Comparison of ENCODE assay signal across 18 cellular contexts in genomic region chr16:3085868-3086595, GRCh38. TPM values are rescaled to one million over a fixed set of nuclear protein-coding genes. Genes with fewer than 3 reads are reported as not detected.
DNase-seq lines count a peak whose midpoint lies in the region; ATAC-seq and TF ChIP-seq lines count a peak whose summit lies in the region.
"Had no signal": no experiment of that assay in that cellular context is flagged by ENCODE, and none has a peak within 500 bp of the region (broad histone marks: within the 10 kb centered on the region; RNA-seq: fewer than 3 reads in every experiment).

No MANE protein-coding gene starts in this region.

- H3K4me3 ChIP-seq in left lung (peak overlapping the region; percentile 19 to 49), skin epidermis (peak overlapping the region in 5 of 7 experiments; percentile 11 to 26 (median 17))
- H3K4me3 ChIP-seq: mucosa of descending colon, PC-9 had no signal

- TF ChIP-seq CTCF in left lung (IDR thresholded peaks at IDR 0.05) = no peak

- H3K36me3 Mint-ChIP-seq in activated CD8-positive, alpha-beta memory T cell treated with anti-CD3 and anti-CD28 coated beads, Interleukin-2, amount 10 ng/mL, durations not matched to agents 7 days and 5 days = peaks cover 12% of the 10 kb centered on the region
- peaks cover 26% of the 10 kb centered on the region for H3K36me3 Mint-ChIP-seq in T-helper 2 cell treated with Interferon-gamma antibody and Interleukin-4, amounts not matched to agents 5 μg/mL and 100 μg/mL, for 36 hours (ENCODE audit: low read depth)

- peak overlapping the region; percentile 49 to 79 for H3K27ac ChIP-seq in left lung
- peak overlapping the region in 18 of 21 experiments; percentile 25 to 89 (median 66) for H3K27ac ChIP-seq in skin epidermis
- H3K27ac ChIP-seq: PC-9 had no signal

- H3K27ac Mint-ChIP-seq in activated CD8-positive, alpha-beta memory T cell treated with anti-CD3 and anti-CD28 coated beads, Interleukin-2, amount 10 ng/mL, durations not matched to agents 7 days and 5 days = peak overlapping the region; percentile 2
- peak overlapping the region; percentile 83 for H3K27ac Mint-ChIP-seq in T-helper 2 cell treated with Interferon-gamma antibody and Interleukin-4, amounts not matched to agents 5 μg/mL and 100 μg/mL, for 36 hours

- no peak for DNase-seq in activated CD8-positive, alpha-beta memory T cell treated with anti-CD3 and anti-CD28 coated beads, Interleukin-2, amount 10 ng/mL, durations not matched to agents 7 days and 5 days
- DNase-seq in activated CD8-positive, alpha-beta memory T cell treated with anti-CD3 and anti-CD28 coated beads for 24 hours = no peak
- DNase-seq in T-helper 2 cell treated with Interferon-gamma antibody and Interleukin-4, amounts not matched to agents 5 μg/mL and 100 μg/mL, for 36 hours (ENCODE audit: low spot score) = no peak
- DNase-seq in left lung (no peak), occipital lobe (lab: John Stamatoyannopoulos, UW) (no peak), NCI-H2171 (lab: John Stamatoyannopoulos, UW) (no peak)
- DNase-seq: activated effector memory CD4-positive, alpha-beta T cell treated with Interleukin-2 at 50 U/mL for 16 hours; effector CD4-positive, alpha-beta T cell; MM.1S; NCI-H2029; NCI-H526; PC-9; stimulated activated CD4-positive, alpha-beta T cell treated with anti-CD3 and anti-CD28 coated beads, Interleukin-4, amount 100 ng/mL, for 4 hours had no signal

- ATAC-seq in activated CD8-positive, alpha-beta memory T cell treated with anti-CD3 and anti-CD28 coated beads, Interleukin-2, amount 10 ng/mL, durations not matched to agents 7 days and 5 days = no peak
- ATAC-seq in left lung (no peak), HG03442 (IDR thresholded peaks at IDR 0.05; ENCODE audit: unreplicated experiment) (no peak)

- H3K27me3 ChIP-seq in left lung = no peaks in the 10 kb centered on the region

- no peaks in the 10 kb centered on the region for H3K9me3 Mint-ChIP-seq in activated CD8-positive, alpha-beta memory T cell treated with anti-CD3 and anti-CD28 coated beads, Interleukin-2, amount 10 ng/mL, durations not matched to agents 7 days and 5 days (ENCODE audit: low read depth)
- H3K9me3 Mint-ChIP-seq in T-helper 2 cell treated with Interferon-gamma antibody and Interleukin-4, amounts not matched to agents 5 μg/mL and 100 μg/mL, for 36 hours = peaks cover under 1% of the 10 kb centered on the region

- no peaks in the 10 kb centered on the region for H3K27me3 Mint-ChIP-seq in activated CD8-positive, alpha-beta memory T cell treated with anti-CD3 and anti-CD28 coated beads, Interleukin-2, amount 10 ng/mL, durations not matched to agents 7 days and 5 days
- H3K27me3 Mint-ChIP-seq in T-helper 2 cell treated with Interferon-gamma antibody and Interleukin-4, amounts not matched to agents 5 μg/mL and 100 μg/mL, for 36 hours (ENCODE audit: low read depth) = no peaks in the 10 kb centered on the region

- intact Hi-C loops in left lung (cut with DNase I) = no loop called here

- H3K4me1 ChIP-seq in left lung = peaks cover 7 to 35% of the 10 kb centered on the region in 2 donors

- CTCF ChIA-PET in activated CD8-positive, alpha-beta memory T cell treated with anti-CD3 and anti-CD28 coated beads, Interleukin-2, amount 10 ng/mL, durations not matched to agents 7 days and 5 days (lab: Charles Lee) = interaction anchor here (1.5 kb wide), 1 partner anchor 10 kb away, joined by 6 read pairs; no protein-coding TSS in a partner anchor

- no peaks in the 10 kb centered on the region for H3K9me3 ChIP-seq in left lung
- H3K9me3 ChIP-seq: mucosa of descending colon had no signal

- H3K4me3 Mint-ChIP-seq in activated CD8-positive, alpha-beta memory T cell treated with anti-CD3 and anti-CD28 coated beads, Interleukin-2, amount 10 ng/mL, durations not matched to agents 7 days and 5 days = no peak overlapping the region
- H3K4me3 Mint-ChIP-seq in T-helper 2 cell treated with Interferon-gamma antibody and Interleukin-4, amounts not matched to agents 5 μg/mL and 100 μg/mL, for 36 hours = peak overlapping the region; percentile 73

- H3K36me3 ChIP-seq in left lung = no peaks in the 10 kb centered on the region

- peaks cover 36% of the 10 kb centered on the region for H3K4me1 Mint-ChIP-seq in activated CD8-positive, alpha-beta memory T cell treated with anti-CD3 and anti-CD28 coated beads, Interleukin-2, amount 10 ng/mL, durations not matched to agents 7 days and 5 days
- H3K4me1 Mint-ChIP-seq in T-helper 2 cell treated with Interferon-gamma antibody and Interleukin-4, amounts not matched to agents 5 μg/mL and 100 μg/mL, for 36 hours (ENCODE audit: low read depth) = peaks cover 39% of the 10 kb centered on the region

RNA-seq across cellular contexts. Expression of gene ZSCAN10, which starts 13.1 kb away (rescaled TPM):
- total RNA-seq in activated CD8-positive, alpha-beta memory T cell treated with anti-CD3 and anti-CD28 coated beads, Interleukin-2, amount 10 ng/mL, durations not matched to agents 7 days and 5 days = under 1 TPM; 0.21 to 0.23 TPM
- total RNA-seq in left lung (not detected), occipital lobe (not detected)
- total RNA-seq: fibroblast of villous mesenchyme, mucosa of descending colon, PC-9, renal cortical epithelial cell had no signal

RNA-seq across cellular contexts. Expression of gene IL32, which starts 20.6 kb away (rescaled TPM):
- 1,000 to 10,000 TPM; 2,870 to 3,468 TPM for total RNA-seq in activated CD8-positive, alpha-beta memory T cell treated with anti-CD3 and anti-CD28 coated beads, Interleukin-2, amount 10 ng/mL, durations not matched to agents 7 days and 5 days
- total RNA-seq in left lung (100 to 1,000 TPM; 132 to 310 TPM), occipital lobe (1.1 TPM)

RNA-seq across cellular contexts. Expression of gene ZNF205, which starts 26.4 kb away (rescaled TPM):
- total RNA-seq in activated CD8-positive, alpha-beta memory T cell treated with anti-CD3 and anti-CD28 coated beads, Interleukin-2, amount 10 ng/mL, durations not matched to agents 7 days and 5 days = not detected
- total RNA-seq in left lung (10 to 100 TPM in 1 of 2 donors, 1 to 10 TPM in 1; 9.7 to 11.8 TPM), occipital lobe (18.9 TPM)

RNA-seq across cellular contexts. Expression of gene MMP25, which starts 39.7 kb away (rescaled TPM):
- 10 to 100 TPM; 34.0 to 88.3 TPM for total RNA-seq in activated CD8-positive, alpha-beta memory T cell treated with anti-CD3 and anti-CD28 coated beads, Interleukin-2, amount 10 ng/mL, durations not matched to agents 7 days and 5 days
- total RNA-seq in left lung (10 to 100 TPM in 1 of 2 donors, 1 to 10 TPM in 1; 2.4 to 91.9 TPM), occipital lobe (0.62 TPM)

RNA-seq across cellular contexts. Expression of gene ZNF213, which starts 48.8 kb away (rescaled TPM):
- total RNA-seq in activated CD8-positive, alpha-beta memory T cell treated with anti-CD3 and anti-CD28 coated beads, Interleukin-2, amount 10 ng/mL, durations not matched to agents 7 days and 5 days = 10 to 100 TPM; 10.6 to 12.3 TPM
- total RNA-seq in left lung = 10 to 100 TPM in 1 of 2 donors, 1 to 10 TPM in 1; 8.4 to 12.0 TPM
- 8.3 TPM for total RNA-seq in occipital lobe

Comparison
In these comparisons a context has a peak if more than half of its experiments do, and no peak if none do; other contexts are left out.
1. RNA of gene IL32, which starts 20.6 kb away (total RNA-seq): 2,870 to 3,468 TPM in activated CD8-positive, alpha-beta memory T cell treated with anti-CD3 and anti-CD28 coated beads, Interleukin-2, amount 10 ng/mL, durations not matched to agents 7 days and 5 days and 132 to 310 TPM in left lung; 1.1 TPM in occipital lobe (single experiment); every median in the first group is over 10 times any median in the second.
2. RNA of gene ZNF205, which starts 26.4 kb away (total RNA-seq): 18.9 TPM in occipital lobe (single experiment) and 9.7 to 11.8 TPM in left lung; not detected in activated CD8-positive, alpha-beta memory T cell treated with anti-CD3 and anti-CD28 coated beads, Interleukin-2, amount 10 ng/mL, durations not matched to agents 7 days and 5 days; every median in the first group is over 4 times any median in the second.